In genomic region chr2:12543452-12544220, GRCh38 we compare ENCODE assay signal across 10 cellular contexts.
DNase-seq lines count a peak whose midpoint lies in the region; ATAC-seq and TF ChIP-seq lines count a peak whose summit lies in the region.
"Had no signal": no experiment of that assay in that cellular context is flagged by ENCODE, and none has a peak within 500 bp of the region (broad histone marks: within the 10 kb centered on the region; RNA-seq: fewer than 3 reads in every experiment).

No MANE protein-coding gene starts in this region.

- H3K9me3 ChIP-seq in PC-9 (ENCODE audit: insufficient read depth, low read depth): no peaks in the 10 kb centered on the region

- no peaks in the 10 kb centered on the region for H4K20me1 ChIP-seq in PC-9 (ENCODE audit: insufficient read depth)

- H3K79me2 ChIP-seq in PC-9 (ENCODE audit: low read depth): no peaks in the 10 kb centered on the region

- in situ Hi-C loops in KBM-7 (cut with MboI; ENCODE audit: low pct_unique_long_range_greater_than_20kb, low sequenced_read_pairs): no loop called here

- CTCF ChIA-PET in PC-9 (lab: Charles Lee): no interaction called here

- no peaks in the 10 kb centered on the region for H3K36me3 ChIP-seq in PC-9 (ENCODE audit: low read depth)

- peak; percentile 5 for DNase-seq in HCEC 1CT
- peak; percentile 33 for DNase-seq in NCI-H510A (lab: John Stamatoyannopoulos, UW)
- DNase-seq in omental fat pad (ENCODE audit: low spot score): no peak
- DNase-seq in left colon: no peak
- DNase-seq in PC-9: no peak
- no peak for DNase-seq in KBM-7
- DNase-seq in amniotic stem cell (lab: John Stamatoyannopoulos, UW): no peak
- DNase-seq: GF-D8, OCI-M1 had no signal

- H3K9me2 ChIP-seq in PC-9 (ENCODE audit: insufficient read depth): no peaks in the 10 kb centered on the region

- H3K27me3 ChIP-seq in PC-9 (ENCODE audit: insufficient read depth, low read depth): no peaks in the 10 kb centered on the region

- BruUV-seq in PC-9 (replicated peaks; lab: Mats Ljungman, UMichigan): no TSS peak

- no peak overlapping the region for H3K4me2 ChIP-seq in PC-9

- POLR2A ChIA-PET in PC-9 (lab: Charles Lee; ENCODE audit: unreplicated experiment): no interaction called here

- no peaks in the 10 kb centered on the region for H3K4me1 ChIP-seq in PC-9 (replicated peaks; ENCODE audit: insufficient read depth)

- TF ChIP-seq CTCF in omental fat pad (IDR thresholded peaks at IDR 0.05) (no peak), PC-9 (conservative IDR thresholded peaks at IDR 0.05) (no peak)

- ATAC-seq in GM18867 (IDR thresholded peaks at IDR 0.05; ENCODE audit: unreplicated experiment) (peak; percentile 53), omental fat pad (ENCODE audit: low FRiP score) (peak; percentile 77), left colon (no peak)

- no peak overlapping the region for H3K4me3 ChIP-seq in PC-9

- H3F3A ChIP-seq in PC-9 (ENCODE audit: insufficient read depth, low read depth): no peaks in the 10 kb centered on the region

- intact Hi-C loops in left colon (cut with DNase I, micrococcal nuclease) (no loop called here), PC-9 (cut with micrococcal nuclease; ENCODE audit: unreplicated experiment) (no loop called here)

- no peak overlapping the region for H2AFZ ChIP-seq in PC-9

- H3K27ac ChIP-seq in PC-9: no peak overlapping the region

Comparison
In these comparisons a context has a peak if more than half of its experiments do, and no peak if none do; other contexts are left out.
1. DNase-seq: peak in HCEC 1CT (single experiment) and NCI-H510A (single experiment); none in omental fat pad (single experiment), left colon (0 of 2), PC-9 (0 of 2), KBM-7 (single experiment) and amniotic stem cell (single experiment).